In genomic region chr11:94059065-94059464, GRCh38 we compare ENCODE assay signal across 1 cellular context.
A peak's percentile ranks its signal among the peaks of the same experiment; 100 is the strongest.
TF ChIP-seq lines count a peak whose summit lies in the region.

No MANE protein-coding gene starts in this region.

TF ChIP-seq in HepG2, 621 proteins besides CTCF, POLR2A, EP300 and RAD21 (continued from another document):
- TF ChIP-seq CEBPB (IDR thresholded peaks at IDR 0.05; ENCODE audit: borderline replicate concordance, low read depth, low read length) (peak; percentile 27; the same call in 1 of the 2 replicates), SOX6 (IDR thresholded peaks at IDR 0.05) (no peak), SOX6 (CRISPR knock-in tag; IDR thresholded peaks at IDR 0.05) (no peak)
